In the genomic region with DNA sequence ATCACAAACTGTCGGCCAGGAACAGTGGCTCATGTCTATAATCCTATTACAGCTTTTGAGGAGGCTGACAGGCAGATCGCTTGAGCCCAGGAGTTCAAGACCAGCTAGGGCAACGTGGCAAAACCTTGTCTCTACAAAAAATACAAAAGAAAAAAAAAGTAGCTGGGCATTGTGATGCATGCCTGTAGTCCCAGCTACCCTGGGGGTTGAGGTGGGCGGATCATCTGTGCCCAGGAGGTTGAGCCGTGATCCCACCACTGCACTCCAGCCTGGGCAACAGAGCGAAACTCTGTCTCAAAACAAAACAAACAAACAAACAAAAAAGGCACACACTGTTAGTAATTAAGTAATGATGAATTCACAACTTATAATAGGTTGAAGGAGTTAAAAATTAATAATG, we compare ENCODE assay signal across 1 cellular context.
TF ChIP-seq lines count a peak whose summit lies in the region.

No MANE protein-coding gene starts in this region.

TF ChIP-seq in WTC11, 78 proteins besides CTCF, POLR2A, EP300 and RAD21 (continued from another document):
- TF ChIP-seq, protein P1, sequence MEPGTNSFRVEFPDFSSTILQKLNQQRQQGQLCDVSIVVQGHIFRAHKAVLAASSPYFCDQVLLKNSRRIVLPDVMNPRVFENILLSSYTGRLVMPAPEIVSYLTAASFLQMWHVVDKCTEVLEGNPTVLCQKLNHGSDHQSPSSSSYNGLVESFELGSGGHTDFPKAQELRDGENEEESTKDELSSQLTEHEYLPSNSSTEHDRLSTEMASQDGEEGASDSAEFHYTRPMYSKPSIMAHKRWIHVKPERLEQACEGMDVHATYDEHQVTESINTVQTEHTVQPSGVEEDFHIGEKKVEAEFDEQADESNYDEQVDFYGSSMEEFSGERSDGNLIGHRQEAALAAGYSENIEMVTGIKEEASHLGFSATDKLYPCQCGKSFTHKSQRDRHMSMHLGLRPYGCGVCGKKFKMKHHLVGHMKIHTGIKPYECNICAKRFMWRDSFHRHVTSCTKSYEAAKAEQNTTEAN (CRISPR knock-in tag; IDR thresholded peaks at IDR 0.05), result no peak
